ENCODE assay signal across 7 cellular contexts in genomic region chr1:231929311-231929710, GRCh38.
A peak's percentile ranks its signal among the peaks of the same experiment; 100 is the strongest.
DNase-seq lines count a peak whose midpoint lies in the region; ATAC-seq and TF ChIP-seq lines count a peak whose summit lies in the region.

No MANE protein-coding gene starts in this region.

- DNase-seq in HFFc6 (peak; percentile 42), RWPE2 (ENCODE audit: low spot score) (no peak), fibroblast of the aortic adventitia (ENCODE audit: low read depth) (peak; percentile 47), renal cortical epithelial cell (ENCODE audit: low read depth) (peak; percentile 66), upper lobe of left lung (no peak)

- H3K36me3 Mint-ChIP-seq in HFFc6 (ENCODE audit: low read depth), result no peaks in the 10 kb centered on the region

- WGBS in upper lobe of left lung, 2 donors, result 20 to 42% methylated on average over 8 of the region's 8 CpGs

- H3K4me3 Mint-ChIP-seq in HFFc6, result peak overlapping the region; percentile 52

- H3K4me3 ChIP-seq in RWPE2 (ENCODE audit: severe bottlenecking), result no peak overlapping the region
- no peak overlapping the region for H3K4me3 ChIP-seq in fibroblast of the aortic adventitia (ENCODE audit: low read depth, low read length)
- H3K4me3 ChIP-seq in upper lobe of left lung, result no peak overlapping the region

- TF ChIP-seq EP300 in upper lobe of left lung (IDR thresholded peaks at IDR 0.05), result no peak

- no peaks in the 10 kb centered on the region for H3K27me3 ChIP-seq in RWPE2 (ENCODE audit: insufficient read depth, poor library complexity, severe bottlenecking)
- no peaks in the 10 kb centered on the region for H3K27me3 ChIP-seq in upper lobe of left lung

- H3K9me3 ChIP-seq in RWPE2 (ENCODE audit: severe bottlenecking) (no peaks in the 10 kb centered on the region), upper lobe of left lung (peaks cover 0 to 5% (median 4%) of the 10 kb centered on the region in 4 donors)

- peaks cover 28% of the 10 kb centered on the region for H3K4me1 Mint-ChIP-seq in HFFc6 (ENCODE audit: low read depth)

- TF ChIP-seq CTCF in HFFc6 (IDR thresholded peaks at IDR 0.05), result no peak
- no peak for TF ChIP-seq CTCF in RWPE2 (IDR thresholded peaks at IDR 0.05; ENCODE audit: poor library complexity, severe bottlenecking)
- no peak for TF ChIP-seq CTCF in fibroblast of the aortic adventitia (IDR thresholded peaks at IDR 0.05; ENCODE audit: insufficient read depth, low read length)
- TF ChIP-seq CTCF in upper lobe of left lung (IDR thresholded peaks at IDR 0.05), result no peak

- H3K27ac ChIP-seq in RWPE2 (ENCODE audit: poor library complexity, severe bottlenecking) (no peak overlapping the region), upper lobe of left lung (no peak overlapping the region)

- H3K27me3 Mint-ChIP-seq in HFFc6 (ENCODE audit: insufficient read depth), result no peaks in the 10 kb centered on the region; the same call in 1 of the 2 replicates

- ATAC-seq in RWPE2 (ENCODE audit: low read depth) (peak; percentile 88), GM21529 (IDR thresholded peaks at IDR 0.05; ENCODE audit: unreplicated experiment) (no peak), HG03378 (IDR thresholded peaks at IDR 0.05; ENCODE audit: unreplicated experiment) (no peak), upper lobe of left lung (ENCODE audit: low FRiP score in 2 of 2) (no peak)

- TF ChIP-seq POLR2A in upper lobe of left lung (IDR thresholded peaks at IDR 0.05), result no peak

- no peaks in the 10 kb centered on the region for H3K36me3 ChIP-seq in RWPE2 (ENCODE audit: low read depth)
- no peaks in the 10 kb centered on the region for H3K36me3 ChIP-seq in upper lobe of left lung

- H3K4me1 ChIP-seq in RWPE2 (ENCODE audit: insufficient read depth, poor library complexity, severe bottlenecking) (peaks cover 19% of the 10 kb centered on the region), upper lobe of left lung (peaks cover 0 to 8% (median 2%) of the 10 kb centered on the region in 4 donors)

- peaks cover 10% of the 10 kb centered on the region for H3K9me3 Mint-ChIP-seq in HFFc6

- H3K27ac Mint-ChIP-seq in HFFc6, result peak overlapping the region; percentile 71

Comparison
In these comparisons a context has a peak if more than half of its experiments do, and no peak if none do; other contexts are left out.
1. DNase-seq: peak in HFFc6 (single experiment), fibroblast of the aortic adventitia (single experiment) and renal cortical epithelial cell (single experiment); none in RWPE2 (single experiment) and upper lobe of left lung (0 of 2).